11 cellular contexts compared by ENCODE assay signal in the genomic region with DNA sequence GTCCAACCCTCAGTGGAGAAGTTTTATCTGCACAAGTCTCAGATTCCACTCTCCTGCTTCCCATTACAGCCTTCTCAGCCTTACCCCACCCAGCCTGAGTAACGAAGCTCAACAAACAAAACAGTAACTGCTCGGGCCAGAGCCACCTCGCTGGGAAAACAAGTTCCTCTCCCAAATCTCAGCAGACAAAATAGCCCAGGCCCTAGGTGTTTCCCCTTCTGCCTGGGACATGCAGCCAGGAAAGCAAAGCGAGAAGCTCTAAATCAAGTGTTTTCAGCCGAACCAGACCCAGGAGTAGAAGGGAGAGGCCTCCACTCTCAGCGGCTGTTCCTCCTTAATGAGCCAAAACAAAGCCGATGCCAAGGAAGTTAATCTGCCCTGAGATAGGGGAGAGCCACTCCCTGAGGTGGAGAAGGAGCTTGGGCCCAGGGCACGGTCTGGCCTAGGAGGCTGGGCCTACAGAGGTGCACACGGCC. TPM values are rescaled to one million over a fixed set of nuclear protein-coding genes. Genes with fewer than 3 reads are reported as not detected.
A peak's percentile ranks its signal among the peaks of the same experiment; 100 is the strongest.
DNase-seq lines count a peak whose midpoint lies in the region; ATAC-seq and TF ChIP-seq lines count a peak whose summit lies in the region.
"Had no signal": no experiment of that assay in that cellular context is flagged by ENCODE, and none has a peak within 500 bp of the region (broad histone marks: within the 10 kb centered on the region; RNA-seq: fewer than 3 reads in every experiment).

No MANE protein-coding gene starts in this region.

- no peaks in the 10 kb centered on the region for H3K9me3 ChIP-seq in heart right ventricle
- H3K9me3 ChIP-seq: SJCRH30 had no signal

- H3K27me3 ChIP-seq in heart right ventricle = peaks cover 0 to 98% (median 86%) of the 10 kb centered on the region in 7 donors
- H3K27me3 ChIP-seq: SJCRH30 had no signal

- no peak for TF ChIP-seq CTCF in heart right ventricle (IDR thresholded peaks at IDR 0.05)
- TF ChIP-seq CTCF in GM20000 (IDR thresholded peaks at IDR 0.05; ENCODE audit: extremely low read depth, missing control alignments) = no peak

- intact Hi-C loops in heart right ventricle (cut with DNase I) = no loop called here
- intact Hi-C loops in activated CD4-positive, alpha-beta T cell treated with anti-CD3 and anti-CD28 coated beads, Interleukin-2, amount 10 ng/mL, durations not matched to agents 24 days and 14 days (cut with micrococcal nuclease) = no loop called here

- peaks cover 7% of the 10 kb centered on the region for H3K9me3 Mint-ChIP-seq in activated CD4-positive, alpha-beta T cell treated with anti-CD3 and anti-CD28 coated beads, Interleukin-2, amount 10 ng/mL, durations not matched to agents 24 days and 14 days

- peaks cover 0 to 42% (median 15%) of the 10 kb centered on the region in 9 donors for H3K4me1 ChIP-seq in heart right ventricle

- DNase-seq in EH (ENCODE audit: low read depth) (peak; percentile 48), amniotic epithelial cell (ENCODE audit: low read depth) (peak; percentile 75), heart right ventricle (no peak), retina (peak; percentile 36), HK-2 (ENCODE audit: unreplicated experiment) (no peak), GM20000 (ENCODE audit: low spot score) (no peak)
- no peak for DNase-seq in activated CD4-positive, alpha-beta T cell treated with anti-CD3 and anti-CD28 coated beads, Interleukin-2, amount 10 ng/mL, durations not matched to agents 24 days and 14 days
- DNase-seq: DMS79, SJCRH30 had no signal

- peak overlapping the region in 7 of 10 donors; percentile 25 to 78 (median 54) for H3K27ac ChIP-seq in heart right ventricle
- H3K27ac ChIP-seq: SJCRH30 had no signal

- H3K27me3 Mint-ChIP-seq in activated CD4-positive, alpha-beta T cell treated with anti-CD3 and anti-CD28 coated beads, Interleukin-2, amount 10 ng/mL, durations not matched to agents 24 days and 14 days = no peaks in the 10 kb centered on the region

- peaks cover 29% of the 10 kb centered on the region for H3K4me1 Mint-ChIP-seq in activated CD4-positive, alpha-beta T cell treated with anti-CD3 and anti-CD28 coated beads, Interleukin-2, amount 10 ng/mL, durations not matched to agents 24 days and 14 days

- H3K36me3 Mint-ChIP-seq in activated CD4-positive, alpha-beta T cell treated with anti-CD3 and anti-CD28 coated beads, Interleukin-2, amount 10 ng/mL, durations not matched to agents 24 days and 14 days (ENCODE audit: low read depth) = no peaks in the 10 kb centered on the region

- no peak overlapping the region for H3K27ac Mint-ChIP-seq in activated CD4-positive, alpha-beta T cell treated with anti-CD3 and anti-CD28 coated beads, Interleukin-2, amount 10 ng/mL, durations not matched to agents 24 days and 14 days

- H3K4me3 ChIP-seq in heart right ventricle = no peak overlapping the region
- H3K4me3 ChIP-seq: coronary artery, SJCRH30 had no signal

- ATAC-seq in heart right ventricle (peak in 6 of 8 donors; percentile 15 to 69 (median 34)), HG03520 (IDR thresholded peaks at IDR 0.05; ENCODE audit: unreplicated experiment) (no peak)

- WGBS in heart right ventricle, 2 donors = 48 to 60% methylated on average over 9 of the region's 9 CpGs

- no peaks in the 10 kb centered on the region for H3K36me3 ChIP-seq in heart right ventricle
- H3K36me3 ChIP-seq: SJCRH30 had no signal

- no peak overlapping the region for H3K4me3 Mint-ChIP-seq in activated CD4-positive, alpha-beta T cell treated with anti-CD3 and anti-CD28 coated beads, Interleukin-2, amount 10 ng/mL, durations not matched to agents 24 days and 14 days

RNA-seq across cellular contexts. Expression of a gene that starts 44.0 kb away (rescaled TPM):
- total RNA-seq in heart right ventricle = 1 to 10 TPM in 3 of 10 donors, under 1 TPM in 7; 0.17 to 8.8 (median 0.55) TPM
- polyA plus RNA-seq in heart right ventricle = under 1 TPM; 0.45 to 0.51 TPM
- total RNA-seq in activated CD4-positive, alpha-beta T cell treated with anti-CD3 and anti-CD28 coated beads, Interleukin-2, amount 10 ng/mL, durations not matched to agents 24 days and 14 days = 509 and 511 TPM in 2 replicates

Comparison
In these comparisons a context has a peak if more than half of its experiments do, and no peak if none do; other contexts are left out.
1. DNase-seq: peak in EH (single experiment), amniotic epithelial cell (single experiment) and retina (single experiment); none in heart right ventricle (0 of 2), HK-2 (single experiment), activated CD4-positive, alpha-beta T cell treated with anti-CD3 and anti-CD28 coated beads, Interleukin-2, amount 10 ng/mL, durations not matched to agents 24 days and 14 days (single experiment) and GM20000 (single experiment).
2. RNA of a gene that starts 44.0 kb away (total RNA-seq): 509 to 511 TPM in activated CD4-positive, alpha-beta T cell treated with anti-CD3 and anti-CD28 coated beads, Interleukin-2, amount 10 ng/mL, durations not matched to agents 24 days and 14 days; 0.17 to 8.8 TPM in heart right ventricle; every median in the first group is over 10 times any median in the second.